Comparison of ENCODE assay signal across 13 cellular contexts in the genomic region with DNA sequence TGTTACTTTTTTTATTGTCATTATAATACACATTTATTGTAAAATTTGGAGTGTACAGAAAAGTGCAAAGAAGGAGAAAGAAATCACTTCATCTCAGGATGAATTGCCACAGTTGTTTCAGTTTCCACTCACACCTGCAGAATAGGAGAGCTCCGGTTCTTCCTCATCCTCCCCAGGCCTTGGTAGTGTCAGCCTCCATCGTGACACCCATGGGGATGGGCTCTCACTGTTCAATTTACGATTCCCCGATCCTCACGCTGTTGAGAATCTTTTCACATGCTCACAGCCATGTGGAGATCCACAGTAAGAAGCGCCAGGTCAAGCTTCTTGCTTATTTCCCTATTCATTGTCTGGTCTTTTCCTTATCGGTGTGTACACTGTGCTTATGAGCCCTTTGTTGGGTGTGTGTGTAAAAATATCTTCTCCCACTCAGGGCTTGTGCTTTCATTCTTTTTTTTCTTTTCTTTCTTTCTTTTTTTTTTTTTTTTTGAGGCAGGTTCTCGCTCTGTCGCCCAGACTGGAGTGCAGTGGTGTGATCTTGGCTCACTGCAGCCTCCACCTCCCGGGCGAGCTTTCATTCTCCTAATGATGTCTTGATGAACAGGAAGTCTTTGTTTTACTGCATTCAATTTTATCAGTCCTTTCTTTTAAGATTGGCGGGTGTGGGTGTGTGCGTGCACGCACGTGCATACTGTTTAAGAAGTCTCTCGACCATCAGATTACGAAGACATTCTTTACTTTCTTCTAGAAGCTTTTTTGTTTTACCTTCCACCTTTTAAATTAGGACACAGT. TPM values are rescaled to one million over a fixed set of nuclear protein-coding genes. Genes with fewer than 3 reads are reported as not detected.
DNase-seq lines count a peak whose midpoint lies in the region; ATAC-seq and TF ChIP-seq lines count a peak whose summit lies in the region.
"Had no signal": no experiment of that assay in that cellular context is flagged by ENCODE, and none has a peak within 500 bp of the region (broad histone marks: within the 10 kb centered on the region; RNA-seq: fewer than 3 reads in every experiment).

No MANE protein-coding gene starts in this region.

- H3K4me1 ChIP-seq in hepatocyte (ENCODE audit: insufficient read depth): peaks cover 21% of the 10 kb centered on the region
- H3K4me1 ChIP-seq in upper lobe of right lung: peaks cover 58% of the 10 kb centered on the region

- H2AFZ ChIP-seq in hepatocyte: no peak overlapping the region

- no peaks in the 10 kb centered on the region for H4K20me1 ChIP-seq in hepatocyte (ENCODE audit: insufficient read depth, poor library complexity, severe bottlenecking)

- POLR2A ChIA-PET in activated CD4-positive, alpha-beta memory T cell treated with anti-CD3 and anti-CD28 coated beads for 36 hours (lab: Charles Lee): no interaction called here

- peaks cover 32% of the 10 kb centered on the region for H3K4me1 Mint-ChIP-seq in activated CD4-positive, alpha-beta memory T cell treated with anti-CD3 and anti-CD28 coated beads for 36 hours (ENCODE audit: low read depth)

- ATAC-seq in upper lobe of right lung: no peak
- ATAC-seq: left lobe of liver had no signal

- peak overlapping the region; percentile 7 for H3K4me3 Mint-ChIP-seq in activated CD4-positive, alpha-beta memory T cell treated with anti-CD3 and anti-CD28 coated beads for 36 hours

- no peak for TF ChIP-seq CTCF in hepatocyte (IDR thresholded peaks at IDR 0.05; ENCODE audit: poor library complexity)
- no peak for TF ChIP-seq CTCF in upper lobe of right lung (IDR thresholded peaks at IDR 0.05)
- no peak for TF ChIP-seq CTCF in GM13977 (IDR thresholded peaks at IDR 0.05; ENCODE audit: extremely low read depth, insufficient read depth, missing control alignments)

- CTCF ChIA-PET in activated CD4-positive, alpha-beta memory T cell treated with anti-CD3 and anti-CD28 coated beads for 36 hours (lab: Charles Lee): no interaction called here

- no peaks in the 10 kb centered on the region for H3K27me3 ChIP-seq in hepatocyte
- H3K27me3 ChIP-seq in upper lobe of right lung: no peaks in the 10 kb centered on the region
- H3K27me3 ChIP-seq: neutrophil had no signal

- H3K27ac ChIP-seq in hepatocyte (peak overlapping the region; percentile 46), upper lobe of right lung (no peak overlapping the region)
- H3K27ac ChIP-seq: neutrophil had no signal

- H3K36me3 Mint-ChIP-seq in activated CD4-positive, alpha-beta memory T cell treated with anti-CD3 and anti-CD28 coated beads for 36 hours: no peaks in the 10 kb centered on the region

- no peaks in the 10 kb centered on the region for H3K9me3 ChIP-seq in hepatocyte (ENCODE audit: low read depth)
- H3K9me3 ChIP-seq in upper lobe of right lung: no peaks in the 10 kb centered on the region
- H3K9me3 ChIP-seq: neutrophil had no signal

- intact Hi-C loops in activated CD4-positive, alpha-beta memory T cell treated with anti-CD3 and anti-CD28 coated beads for 36 hours (cut with micrococcal nuclease): no loop called here
- intact Hi-C loops in upper lobe of right lung (cut with DNase I): no loop called here

- H3K79me2 ChIP-seq in hepatocyte: peaks cover 13% of the 10 kb centered on the region

- peak overlapping the region; percentile 31 for H3K4me2 ChIP-seq in hepatocyte

- 63% methylated on average over 17 of the region's 17 CpGs for WGBS in hepatocyte (ENCODE audit: low lambda C conversion rate, missing lambda C conversion rate)

- peak; percentile 21 for DNase-seq in stimulated activated CD4-positive, alpha-beta T cell treated with anti-CD3 and anti-CD28 coated beads, Interleukin-4, amount 100 ng/mL, for 1 hour
- DNase-seq in stimulated activated CD4-positive, alpha-beta T cell treated with anti-CD3 and anti-CD28 coated beads, Interleukin-2, amount 100 ng/mL, for 24 hours: no peak
- no peak for DNase-seq in activated CD4-positive, alpha-beta memory T cell treated with anti-CD3 and anti-CD28 coated beads for 36 hours
- DNase-seq in hepatocyte (ENCODE audit: low spot score) (no peak), upper lobe of right lung (peak; percentile 32), HPDE6-E6E7 (ENCODE audit: extremely low spot score) (no peak), GM13977 (ENCODE audit: low spot score) (no peak), NCI-H2171 treated with DMSO at 0.1 percent for 48 hours (lab: John Stamatoyannopoulos, UW) (no peak)
- DNase-seq: Karpas-422, NCI-H2029, SW 1271 had no signal

- in situ Hi-C loops in GM13977 (cut with MboI; ENCODE audit: low pct_unique_long_range_greater_than_20kb, low sequenced_read_pairs, unreplicated experiment): no loop called here

- peaks cover 1% of the 10 kb centered on the region for H3K27me3 Mint-ChIP-seq in activated CD4-positive, alpha-beta memory T cell treated with anti-CD3 and anti-CD28 coated beads for 36 hours

- H3K4me3 ChIP-seq in hepatocyte (no peak overlapping the region), upper lobe of right lung (no peak overlapping the region)

- H3K9me2 ChIP-seq in hepatocyte (replicated peaks; ENCODE audit: insufficient read depth): no peaks in the 10 kb centered on the region

- H3K27ac Mint-ChIP-seq in activated CD4-positive, alpha-beta memory T cell treated with anti-CD3 and anti-CD28 coated beads for 36 hours: no peak overlapping the region

- H3K36me3 ChIP-seq in hepatocyte (replicated peaks; ENCODE audit: insufficient read depth, low read depth) (no peaks in the 10 kb centered on the region), upper lobe of right lung (no peaks in the 10 kb centered on the region)
- H3K36me3 ChIP-seq: neutrophil had no signal

- no peaks in the 10 kb centered on the region for H3K9me3 Mint-ChIP-seq in activated CD4-positive, alpha-beta memory T cell treated with anti-CD3 and anti-CD28 coated beads for 36 hours

RNA-seq across cellular contexts. Expression of gene RIN3, which starts 21.5 kb away (rescaled TPM):
- total RNA-seq in activated CD4-positive, alpha-beta memory T cell treated with anti-CD3 and anti-CD28 coated beads for 36 hours: 10 to 100 TPM; 17.5 to 18.8 TPM
- total RNA-seq in hepatocyte (4.2 and 4.7 TPM in 2 replicates), upper lobe of right lung (56.0 TPM)
- polyA plus RNA-seq in hepatocyte: 8.6 and 11.8 TPM in 2 replicates

Comparison
In these comparisons a context has a peak if more than half of its experiments do, and no peak if none do; other contexts are left out.
1. DNase-seq: peak in stimulated activated CD4-positive, alpha-beta T cell treated with anti-CD3 and anti-CD28 coated beads, Interleukin-4, amount 100 ng/mL, for 1 hour (single experiment) and upper lobe of right lung (single experiment); none in stimulated activated CD4-positive, alpha-beta T cell treated with anti-CD3 and anti-CD28 coated beads, Interleukin-2, amount 100 ng/mL, for 24 hours (0 of 2), activated CD4-positive, alpha-beta memory T cell treated with anti-CD3 and anti-CD28 coated beads for 36 hours (single experiment), hepatocyte (single experiment), HPDE6-E6E7 (single experiment), GM13977 (single experiment) and NCI-H2171 treated with DMSO at 0.1 percent for 48 hours (single experiment).